In genomic region chr13:54415753-54416366, GRCh38 we compare ENCODE assay signal across 24 cellular contexts.
"Had no signal": no experiment of that assay in that cellular context is flagged by ENCODE, and none has a peak within 500 bp of the region (broad histone marks: within the 10 kb centered on the region; RNA-seq: fewer than 3 reads in every experiment).

No MANE protein-coding gene starts in this region.

- H3K4me3 Mint-ChIP-seq: dendritic cell treated with granulocyte-macrophage colony-stimulating factor and Interleukin-4, amounts not matched to agents 40 ng/mL and 50 ng/mL, for 4 days; effector memory CD8-positive, alpha-beta T cell; immature natural killer cell; naive B cell; stimulated activated naive B cell treated with anti-CD40 and anti-IgM and Interleukin-4, amounts not matched to agents 10 μg/mL and 1 μg/mL and 100 μg/mL, for 72 hours; stimulated activated naive CD8-positive, alpha-beta T cell treated with anti-CD3 and anti-CD28 coated beads, Interleukin-15, amount 100 ng/mL, for 72 hours had no signal

- H3K27ac ChIP-seq: esophagus squamous epithelium, gastroesophageal sphincter, ovary, right atrium auricular region, sigmoid colon, skin epidermis, thoracic aorta, transverse colon had no signal

- ATAC-seq: effector memory CD8-positive, alpha-beta T cell; gastroesophageal sphincter; left colon; left ventricle myocardium superior; stimulated activated naive B cell treated with anti-CD40 and anti-IgM and Interleukin-4, amounts not matched to agents 10 μg/mL and 1 μg/mL and 100 μg/mL, for 72 hours; stimulated activated naive CD8-positive, alpha-beta T cell treated with anti-CD3 and anti-CD28 coated beads, Interleukin-15, amount 100 ng/mL, for 72 hours had no signal

- H3K4me1 Mint-ChIP-seq: immature natural killer cell; naive B cell; stimulated activated naive B cell treated with anti-CD40 and anti-IgM and Interleukin-4, amounts not matched to agents 10 μg/mL and 1 μg/mL and 100 μg/mL, for 72 hours; stimulated activated naive CD8-positive, alpha-beta T cell treated with anti-CD3 and anti-CD28 coated beads, Interleukin-15, amount 100 ng/mL, for 72 hours had no signal

- H3K36me3 ChIP-seq: esophagus squamous epithelium, gastroesophageal sphincter, ovary, right atrium auricular region, sigmoid colon, thoracic aorta, transverse colon had no signal

- H3K27ac Mint-ChIP-seq: dendritic cell treated with granulocyte-macrophage colony-stimulating factor and Interleukin-4, amounts not matched to agents 40 ng/mL and 50 ng/mL, for 4 days; effector memory CD8-positive, alpha-beta T cell; immature natural killer cell; stimulated activated naive B cell treated with anti-CD40 and anti-IgM and Interleukin-4, amounts not matched to agents 10 μg/mL and 1 μg/mL and 100 μg/mL, for 72 hours; stimulated activated naive CD8-positive, alpha-beta T cell treated with anti-CD3 and anti-CD28 coated beads, Interleukin-15, amount 100 ng/mL, for 72 hours had no signal

- H3K4me1 ChIP-seq: esophagus squamous epithelium, gastroesophageal sphincter, right atrium auricular region, sigmoid colon, transverse colon had no signal

- H3K27me3 Mint-ChIP-seq: dendritic cell treated with granulocyte-macrophage colony-stimulating factor and Interleukin-4, amounts not matched to agents 40 ng/mL and 50 ng/mL, for 4 days; effector memory CD8-positive, alpha-beta T cell; naive B cell; stimulated activated naive B cell treated with anti-CD40 and anti-IgM and Interleukin-4, amounts not matched to agents 10 μg/mL and 1 μg/mL and 100 μg/mL, for 72 hours; stimulated activated naive CD8-positive, alpha-beta T cell treated with anti-CD3 and anti-CD28 coated beads, Interleukin-15, amount 100 ng/mL, for 72 hours had no signal

- DNase-seq: cerebellar nuclear complex; effector memory CD8-positive, alpha-beta T cell; esophagus squamous epithelium; foreskin fibroblast; glutamatergic neuron; immature natural killer cell; left colon; left ventricle myocardium superior; mesenchymal stem cell; naive B cell; nucleus accumbens; ovary; sigmoid colon; stimulated activated CD4-positive, alpha-beta T cell treated with anti-CD3 and anti-CD28 coated beads, Interleukin-2, amount 100 ng/mL, for 24 hours; stimulated activated CD4-positive, alpha-beta T cell treated with anti-CD3 and anti-CD28 coated beads, Interleukin-4, amount 100 ng/mL, for 4 hours; stimulated activated naive B cell treated with anti-CD40 and anti-IgM and Interleukin-4, amounts not matched to agents 10 μg/mL and 1 μg/mL and 100 μg/mL, for 72 hours; stimulated activated naive CD8-positive, alpha-beta T cell treated with anti-CD3 and anti-CD28 coated beads, Interleukin-15, amount 100 ng/mL, for 72 hours; transverse colon had no signal

- H3K4me3 ChIP-seq: esophagus squamous epithelium, gastroesophageal sphincter, lung, ovary, right atrium auricular region, sigmoid colon, skin epidermis, thoracic aorta, transverse colon had no signal

- H3K27me3 ChIP-seq: esophagus squamous epithelium, gastroesophageal sphincter, ovary, right atrium auricular region, sigmoid colon, transverse colon had no signal

- H3K36me3 Mint-ChIP-seq: immature natural killer cell; naive B cell; stimulated activated naive B cell treated with anti-CD40 and anti-IgM and Interleukin-4, amounts not matched to agents 10 μg/mL and 1 μg/mL and 100 μg/mL, for 72 hours had no signal

- H3K9me3 ChIP-seq: esophagus squamous epithelium, gastroesophageal sphincter, ovary, right atrium auricular region, sigmoid colon, thoracic aorta, transverse colon had no signal
